In genomic region chr1:40363721-40364120, GRCh38 we compare ENCODE assay signal across 8 cellular contexts. TPM values are rescaled to one million over a fixed set of nuclear protein-coding genes. Genes with fewer than 3 reads are reported as not detected.
DNase-seq lines count a peak whose midpoint lies in the region; ATAC-seq lines count a peak whose summit lies in the region.
"Had no signal": no experiment of that assay in that cellular context is flagged by ENCODE, and none has a peak within 500 bp of the region (broad histone marks: within the 10 kb centered on the region; RNA-seq: fewer than 3 reads in every experiment).

No MANE protein-coding gene starts in this region.

- H3K9me3 ChIP-seq in naive thymus-derived CD4-positive, alpha-beta T cell (ENCODE audit: control insufficient read depth in 2 of 3, low read length in 3 of 3), result no peaks in the 10 kb centered on the region

- no peaks in the 10 kb centered on the region for H3K36me3 ChIP-seq in naive thymus-derived CD4-positive, alpha-beta T cell (ENCODE audit: control insufficient read depth in 2 of 3, insufficient read depth in 3 of 3, low read length in 3 of 3)

- no peaks in the 10 kb centered on the region for H3K4me1 ChIP-seq in naive thymus-derived CD4-positive, alpha-beta T cell (ENCODE audit: control insufficient read depth in 2 of 2, insufficient read depth in 2 of 2, low read length in 2 of 2)

- CTCF ChIA-PET in naive thymus-derived CD4-positive, alpha-beta T cell (lab: Charles Lee), result interaction anchor here (0.9 kb wide), 1 partner anchor 41 kb away, joined by 3 read pairs; no protein-coding TSS in a partner anchor

- intact Hi-C loops in naive thymus-derived CD4-positive, alpha-beta T cell (cut with micrococcal nuclease), result no loop called here

- no peak overlapping the region for H3K4me3 Mint-ChIP-seq in naive thymus-derived CD4-positive, alpha-beta T cell

- no peaks in the 10 kb centered on the region for H3K27me3 ChIP-seq in naive thymus-derived CD4-positive, alpha-beta T cell (ENCODE audit: control insufficient read depth in 2 of 2, insufficient read depth in 2 of 2, low read length in 2 of 2)

- no peak overlapping the region for H3K27ac ChIP-seq in naive thymus-derived CD4-positive, alpha-beta T cell (ENCODE audit: low read depth, low read length)

- no peak overlapping the region for H3K27ac Mint-ChIP-seq in naive thymus-derived CD4-positive, alpha-beta T cell

- H3K9me3 Mint-ChIP-seq in naive thymus-derived CD4-positive, alpha-beta T cell, result peaks cover 0 to 14% (median 5%) of the 10 kb centered on the region in 11 donors

- peaks cover 0 to 15% (median 8%) of the 10 kb centered on the region in 7 donors for H3K4me1 Mint-ChIP-seq in naive thymus-derived CD4-positive, alpha-beta T cell

- peaks cover 0 to 4% (median 0%) of the 10 kb centered on the region in 5 donors for H3K27me3 Mint-ChIP-seq in naive thymus-derived CD4-positive, alpha-beta T cell

- no peak for DNase-seq in naive thymus-derived CD4-positive, alpha-beta T cell
- no peak for DNase-seq in SIG-M5 treated with dmso at 0.1 percent for 504 hours (lab: John Stamatoyannopoulos, UW; ENCODE audit: unreplicated experiment)
- DNase-seq in HK-2 (ENCODE audit: unreplicated experiment), result no peak
- DNase-seq in HCEC 1CT, result no peak
- DNase-seq: activated gamma-delta T cell had no signal

- ATAC-seq in GM18519 (IDR thresholded peaks at IDR 0.05; ENCODE audit: low FRiP score, unreplicated experiment), result peak; percentile 67
- peak; percentile 96 for ATAC-seq in GM21619 (IDR thresholded peaks at IDR 0.05; ENCODE audit: unreplicated experiment)
- peak; percentile 90 for ATAC-seq in HG03558 (IDR thresholded peaks at IDR 0.05; ENCODE audit: extremely low read depth, unreplicated experiment)
- ATAC-seq in naive thymus-derived CD4-positive, alpha-beta T cell, result peak; percentile 54

- no peak overlapping the region for H3K4me3 ChIP-seq in naive thymus-derived CD4-positive, alpha-beta T cell (ENCODE audit: low read length)

- POLR2A ChIA-PET in naive thymus-derived CD4-positive, alpha-beta T cell (lab: Charles Lee), result interaction anchor here (0.6 to 1.5 kb wide), 2 partner anchors 18 to 101 kb away, joined by 3 read pairs; no protein-coding TSS in a partner anchor

- H3K36me3 Mint-ChIP-seq in naive thymus-derived CD4-positive, alpha-beta T cell, result peaks cover 2 to 27% (median 6%) of the 10 kb centered on the region in 5 donors

RNA-seq across cellular contexts. Expression of gene SMAP2, which starts 9.8 kb away (rescaled TPM):
- total RNA-seq in naive thymus-derived CD4-positive, alpha-beta T cell, result 100 to 1,000 TPM; 144 to 210 (median 187) TPM
- 100 to 1,000 TPM; 226 to 542 TPM for polyA plus RNA-seq in naive thymus-derived CD4-positive, alpha-beta T cell

RNA-seq across cellular contexts. Expression of gene COL9A2, which starts 46.6 kb away (rescaled TPM):
- 10 to 100 TPM in 1 of 5 experiments, 1 to 10 TPM in 3, under 1 TPM in 1; 0.97 to 14.6 (median 3.4) TPM for total RNA-seq in naive thymus-derived CD4-positive, alpha-beta T cell
- polyA plus RNA-seq in naive thymus-derived CD4-positive, alpha-beta T cell, result under 1 TPM; 0.43 to 0.55 TPM
